ENCODE assay signal across 24 cellular contexts in genomic region chr6:143000771-143001170, GRCh38.
"Had no signal": no experiment of that assay in that cellular context is flagged by ENCODE, and none has a peak within 500 bp of the region (broad histone marks: within the 10 kb centered on the region; RNA-seq: fewer than 3 reads in every experiment).

No MANE protein-coding gene starts in this region.

- H3K4me3 ChIP-seq: breast epithelium, colonic mucosa, esophagus squamous epithelium, left lung, lung, pancreas, right lobe of liver, skin epidermis, stomach, testis had no signal

- ATAC-seq: activated CD4-positive, alpha-beta T cell treated with anti-CD3 and anti-CD28 coated beads for 36 hours; activated naive CD8-positive, alpha-beta T cell treated with anti-CD3 and anti-CD28 coated beads, Interleukin-2, amount 50 U/mL, for 24 hours; activated T-cell treated with anti-CD3 and anti-CD28 coated beads, Interleukin-2, amount 50 U/mL, for 72 hours; left lung; naive thymus-derived CD8-positive, alpha-beta T cell; pancreas; right lobe of liver had no signal

- H3K36me3 Mint-ChIP-seq: type B pancreatic cell had no signal

- DNase-seq: activated B cell treated with CpG ODN at 0.5 μM for 24 hours; activated CD4-positive, alpha-beta T cell treated with anti-CD3 and anti-CD28 coated beads for 36 hours; activated CD4-positive, alpha-beta T cell treated with anti-CD3 and anti-CD28 coated beads, Interleukin-2, amount 50 U/mL, for 48 hours; activated effector memory CD4-positive, alpha-beta T cell treated with Interleukin-2 at 50 U/mL for 16 hours; activated naive CD4-positive, alpha-beta T cell treated with anti-CD3 and anti-CD28 coated beads for 36 hours; activated naive CD8-positive, alpha-beta T cell treated with anti-CD3 and anti-CD28 coated beads, Interleukin-2, amount 50 U/mL, for 24 hours; activated T-cell treated with anti-CD3 and anti-CD28 coated beads, Interleukin-2, amount 50 U/mL, for 72 hours; colonic mucosa; esophagus squamous epithelium; immature natural killer cell; kidney glomerular epithelial cell; left lung; naive thymus-derived CD8-positive, alpha-beta T cell; pancreas; right lobe of liver; stimulated activated CD4-positive, alpha-beta T cell treated with anti-CD3 and anti-CD28 coated beads, Interleukin-1b, Interleukin-23, amount 100 ng/mL, for 48 hours; stomach; T1000; testis had no signal

- H3K27ac Mint-ChIP-seq: activated B cell treated with CpG ODN at 0.5 μM for 24 hours; activated CD4-positive, alpha-beta T cell treated with anti-CD3 and anti-CD28 coated beads for 36 hours; activated naive CD4-positive, alpha-beta T cell treated with anti-CD3 and anti-CD28 coated beads for 36 hours; activated naive CD8-positive, alpha-beta T cell treated with anti-CD3 and anti-CD28 coated beads, Interleukin-2, amount 50 U/mL, for 24 hours; activated T-cell treated with anti-CD3 and anti-CD28 coated beads, Interleukin-2, amount 50 U/mL, for 72 hours; immature natural killer cell; naive thymus-derived CD8-positive, alpha-beta T cell; T-helper 1 cell treated with Interleukin-12 subunit alpha and Interleukin-12 subunit beta and Interleukin-4 antibody, amounts not matched to agents 30 μg/mL and 1 μg/mL, for 36 hours; type B pancreatic cell had no signal
